ENCODE assay signal across 1 cellular context in the genomic region with DNA sequence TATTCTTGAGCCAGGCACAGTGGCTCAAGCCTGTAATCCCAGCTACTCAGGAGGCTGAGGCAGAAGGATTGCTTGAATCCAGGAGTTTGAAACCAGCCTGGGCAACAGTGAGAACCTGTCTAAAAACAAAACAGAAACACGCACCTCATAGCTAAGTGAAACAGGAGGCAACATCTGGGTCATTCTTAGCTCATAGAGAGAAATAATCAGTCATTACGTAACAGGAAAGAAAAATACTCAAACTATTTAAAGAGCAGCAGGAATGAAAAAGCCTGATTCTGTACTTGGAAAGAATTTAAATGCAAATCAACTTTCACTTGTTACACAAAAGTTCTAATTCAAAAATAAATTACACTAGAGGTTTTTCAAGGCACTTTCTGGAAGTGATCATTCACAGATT.
TF ChIP-seq lines count a peak whose summit lies in the region.

No MANE protein-coding gene starts in this region.

TF ChIP-seq in endothelial cell of umbilical vein, 7 proteins besides CTCF, POLR2A, EP300 and RAD21:
- TF ChIP-seq JUN (IDR thresholded peaks at IDR 0.05; ENCODE audit: borderline replicate concordance, insufficient read depth, insufficient read length, low read depth) (no peak), FOS (IDR thresholded peaks at IDR 0.05; ENCODE audit: borderline replicate concordance, insufficient read depth, low read length) (no peak)
TF ChIP-seq in endothelial cell of umbilical vein: peak in this region for 0.
